Comparison of ENCODE assay signal across 8 cellular contexts in genomic region chr14:67674139-67674479, GRCh38. TPM values are rescaled to one million over a fixed set of nuclear protein-coding genes. Genes with fewer than 3 reads are reported as not detected.
DNase-seq lines count a peak whose midpoint lies in the region; ATAC-seq, FAIRE-seq and TF ChIP-seq lines count a peak whose summit lies in the region.

No MANE protein-coding gene starts in this region.

- intact Hi-C loops in thyroid gland (cut with DNase I): loop anchor here (5.0 to 10.0 kb wide), 3 partner anchors 92 to 249 kb away; no protein-coding TSS in a partner anchor

- peak overlapping the region; percentile 92 for H3K27ac ChIP-seq in DND-41 (ENCODE audit: low read length)
- peak overlapping the region; percentile 95 for H3K27ac ChIP-seq in foreskin keratinocyte
- H3K27ac ChIP-seq in thyroid gland: peak overlapping the region; percentile 99 to 100 (median 99)

- TF ChIP-seq CTCF in DND-41 (IDR thresholded peaks at IDR 0.05; ENCODE audit: borderline replicate concordance, extremely low read depth, low read length, poor library complexity, severe bottlenecking) (peak; percentile 34), foreskin keratinocyte (conservative IDR thresholded peaks at IDR 0.05) (peak; percentile 30), nephron progenitor cell (IDR thresholded peaks at IDR 0.05) (no peak), thyroid gland (IDR thresholded peaks at IDR 0.05) (peak in 2 of 6 experiments; percentile 13 to 22)

- peaks cover 33% of the 10 kb centered on the region for H3K4me1 Mint-ChIP-seq in nephron progenitor cell

- no peak for FAIRE-seq in RCC 7860 (lab: Jason Lieb, UNC)

- no peaks in the 10 kb centered on the region for H3K9me3 Mint-ChIP-seq in nephron progenitor cell

- peaks cover 29% of the 10 kb centered on the region; the same call in 1 of the 2 replicates for H4K20me1 ChIP-seq in DND-41 (ENCODE audit: insufficient read depth, low read length)

- H3K27me3 ChIP-seq in DND-41 (ENCODE audit: insufficient read depth, low read length, poor library complexity): no peaks in the 10 kb centered on the region
- no peaks in the 10 kb centered on the region for H3K27me3 ChIP-seq in foreskin keratinocyte
- H3K27me3 ChIP-seq in thyroid gland: no peaks in the 10 kb centered on the region

- H3K4me2 ChIP-seq in DND-41 (ENCODE audit: insufficient read depth, low read length): peak overlapping the region; percentile 70

- peak; percentile 74 for DNase-seq in DND-41
- DNase-seq in Jurkat, Clone E6-1 (ENCODE audit: low read depth, low spot score): no peak
- DNase-seq in RCC 7860 (ENCODE audit: low spot score): peak; percentile 4
- peak; percentile 41 for DNase-seq in activated gamma-delta T cell treated with Interleukin-2 at 50 U/mL for 16 hours
- no peak for DNase-seq in foreskin keratinocyte
- peak; percentile 86 for DNase-seq in nephron progenitor cell
- DNase-seq in thyroid gland: peak; percentile 80 to 81

- peak overlapping the region; percentile 90 for H2AFZ ChIP-seq in DND-41 (ENCODE audit: low read depth, low read length)

- peaks cover 33% of the 10 kb centered on the region for H3K36me3 Mint-ChIP-seq in nephron progenitor cell (ENCODE audit: low read depth)

- 0 to 1% methylated on average over 8 to 11 of the region's 25 CpGs for WGBS in thyroid gland, 2 donors

- H3K9ac ChIP-seq in DND-41 (ENCODE audit: low read depth, low read length): peak overlapping the region; percentile 86

- peaks cover 57% of the 10 kb centered on the region for H3K79me2 ChIP-seq in DND-41 (ENCODE audit: insufficient read depth, low read length)

- H3K36me3 ChIP-seq in DND-41 (ENCODE audit: insufficient read depth, low read length) (peaks cover 25% of the 10 kb centered on the region), thyroid gland (peaks cover 0 to 11% of the 10 kb centered on the region in 2 donors)

- no peaks in the 10 kb centered on the region for H3K27me3 Mint-ChIP-seq in nephron progenitor cell (ENCODE audit: low read depth, poor library complexity)

- TF ChIP-seq POLR2A in thyroid gland (IDR thresholded peaks at IDR 0.05): no peak

- H3K4me1 ChIP-seq in DND-41 (ENCODE audit: insufficient read depth, low read length): peaks cover 34% of the 10 kb centered on the region
- H3K4me1 ChIP-seq in foreskin keratinocyte: peaks cover 6% of the 10 kb centered on the region
- H3K4me1 ChIP-seq in thyroid gland: peaks cover 20 to 28% of the 10 kb centered on the region in 2 donors

- H3K27ac Mint-ChIP-seq in nephron progenitor cell: peak overlapping the region; percentile 98

- H3K4me3 Mint-ChIP-seq in nephron progenitor cell: peak overlapping the region; percentile 92

- H3K4me3 ChIP-seq in DND-41 (ENCODE audit: low read depth in 1 of 2, low read length in 2 of 2): peak overlapping the region; percentile 39 to 73
- peak overlapping the region; percentile 77 for H3K4me3 ChIP-seq in Jurkat, Clone E6-1 (ENCODE audit: low read length)
- H3K4me3 ChIP-seq in thyroid gland (replicated peaks in 1 of 3): peak overlapping the region; percentile 56 to 96 (median 61)

- ATAC-seq in DND-41 (ENCODE audit: insufficient read depth, low read depth) (peak; percentile 75), GM21723 (IDR thresholded peaks at IDR 0.05; ENCODE audit: unreplicated experiment) (peak; percentile 61), foreskin keratinocyte (peak; percentile 71)

- H3K9me3 ChIP-seq in DND-41 (ENCODE audit: insufficient read depth, low read length, severe bottlenecking) (no peaks in the 10 kb centered on the region), thyroid gland (no peaks in the 10 kb centered on the region)

RNA-seq across cellular contexts. Expression of gene VTI1B, which starts 0.3 kb away (rescaled TPM):
- polyA plus RNA-seq in Jurkat, Clone E6-1 (2012; ENCODE audit: insufficient read depth, insufficient read length): 130 TPM
- 64.5 and 74.3 TPM in 2 replicates for total RNA-seq in foreskin keratinocyte
- 91.3 and 98.4 TPM in 2 replicates for polyA plus RNA-seq in foreskin keratinocyte
- 100 to 1,000 TPM in 2 of 4 donors, 10 to 100 TPM in 2; 82.0 to 178 (median 99.8) TPM for total RNA-seq in thyroid gland

RNA-seq across cellular contexts. Expression of gene RDH11, which starts 21.5 kb away (rescaled TPM):
- 90.4 TPM for polyA plus RNA-seq in Jurkat, Clone E6-1 (2012; ENCODE audit: insufficient read depth, insufficient read length)
- total RNA-seq in foreskin keratinocyte (118 and 119 TPM in 2 replicates), thyroid gland (100 to 1,000 TPM in 3 of 4 donors, 10 to 100 TPM in 1; 72.2 to 158 (median 112) TPM)
- 68.8 and 75.9 TPM in 2 replicates for polyA plus RNA-seq in foreskin keratinocyte

RNA-seq across cellular contexts. Expression of gene RDH12, which starts 27.6 kb away (rescaled TPM):
- polyA plus RNA-seq in Jurkat, Clone E6-1 (2012; ENCODE audit: insufficient read depth, insufficient read length): not detected
- total RNA-seq in foreskin keratinocyte: 0.07 TPM in 1 of 2 replicates, not detected in the other
- 0.07 TPM in 1 of 2 replicates, not detected in the other for polyA plus RNA-seq in foreskin keratinocyte
- total RNA-seq in thyroid gland: 1 to 10 TPM in 1 of 4 donors, under 1 TPM in 2, not detected in 1; 0.22 to 2.9 (median 0.92) TPM

RNA-seq across cellular contexts. Expression of gene ARG2, which starts 54.4 kb away (rescaled TPM):
- polyA plus RNA-seq in Jurkat, Clone E6-1 (2012; ENCODE audit: insufficient read depth, insufficient read length): 18.7 TPM
- total RNA-seq in foreskin keratinocyte: 15.8 and 18.2 TPM in 2 replicates
- 13.8 and 17.9 TPM in 2 replicates for polyA plus RNA-seq in foreskin keratinocyte
- 100 to 1,000 TPM in 2 of 4 donors, 10 to 100 TPM in 2; 76.1 to 160 (median 95.0) TPM for total RNA-seq in thyroid gland

Comparison
In these comparisons a context has a peak if more than half of its experiments do, and no peak if none do; other contexts are left out.
1. DNase-seq: peak in DND-41 (single experiment), RCC 7860 (single experiment), activated gamma-delta T cell treated with Interleukin-2 at 50 U/mL for 16 hours (single experiment), nephron progenitor cell (single experiment) and thyroid gland (2 of 2); none in Jurkat, Clone E6-1 (single experiment) and foreskin keratinocyte (0 of 2).
2. Peak in every context shown above with its lines, with median percentiles within 50 percentile points of each other: ATAC-seq, H3K27ac ChIP-seq and H3K4me3 ChIP-seq.